ENCODE assay signal across 18 cellular contexts in genomic region chr1:51266791-51267190, GRCh38.
"Had no signal": no experiment of that assay in that cellular context is flagged by ENCODE, and none has a peak within 500 bp of the region (broad histone marks: within the 10 kb centered on the region; RNA-seq: fewer than 3 reads in every experiment).

No MANE protein-coding gene starts in this region.

- ATAC-seq: pancreas, upper lobe of right lung had no signal

- H3K9me3 ChIP-seq: pancreas, SJSA1, spleen, stomach, upper lobe of right lung had no signal

- H3K4me3 Mint-ChIP-seq: activated CD4-positive, alpha-beta memory T cell treated with anti-CD3 and anti-CD28 coated beads, Interleukin-2, amount 10 ng/mL, durations not matched to agents 7 days and 5 days; activated naive CD4-positive, alpha-beta T cell treated with anti-CD3 and anti-CD28 coated beads, Interleukin-2, amount 50 U/mL, for 24 hours; memory B cell; naive B cell had no signal

- H3K4me3 ChIP-seq: hepatocyte, pancreas, SJSA1, spleen, stomach, upper lobe of right lung had no signal

- H3K9me3 Mint-ChIP-seq: activated CD4-positive, alpha-beta memory T cell treated with anti-CD3 and anti-CD28 coated beads, Interleukin-2, amount 10 ng/mL, durations not matched to agents 7 days and 5 days; activated naive CD4-positive, alpha-beta T cell treated with anti-CD3 and anti-CD28 coated beads, Interleukin-2, amount 50 U/mL, for 24 hours; memory B cell; naive B cell had no signal

- H3K27ac ChIP-seq: hepatocyte, pancreas, stomach, upper lobe of right lung had no signal

- H3K27me3 ChIP-seq: hepatocyte, pancreas, SJSA1, spleen, stomach, upper lobe of right lung had no signal

- DNase-seq: activated CD4-positive, alpha-beta memory T cell treated with anti-CD3 and anti-CD28 coated beads, Interleukin-2, amount 10 ng/mL, durations not matched to agents 7 days and 5 days; activated CD4-positive, alpha-beta T cell treated with anti-CD3 and anti-CD28 coated beads for 48 hours; activated CD4-positive, CD25-positive, alpha-beta regulatory T cell; activated effector memory CD4-positive, alpha-beta T cell treated with Interleukin-2 at 50 U/mL for 16 hours; activated T-cell treated with anti-CD3 and anti-CD28 coated beads, Interleukin-2, amount 50 U/mL, for 48 hours; dermis blood vessel endothelial cell; effector memory CD4-positive, alpha-beta T cell; foreskin fibroblast; naive B cell; pancreas; spleen; stimulated activated CD8-positive, alpha-beta memory T cell treated with anti-CD3 and anti-CD28 coated beads, Interleukin-4, amount 100 ng/mL, for 48 hours; stomach; upper lobe of right lung had no signal

- H2AFZ ChIP-seq: hepatocyte had no signal

- H3K27me3 Mint-ChIP-seq: activated CD4-positive, alpha-beta memory T cell treated with anti-CD3 and anti-CD28 coated beads, Interleukin-2, amount 10 ng/mL, durations not matched to agents 7 days and 5 days; activated naive CD4-positive, alpha-beta T cell treated with anti-CD3 and anti-CD28 coated beads, Interleukin-2, amount 50 U/mL, for 24 hours; memory B cell; naive B cell had no signal

- H3K27ac Mint-ChIP-seq: activated CD4-positive, alpha-beta memory T cell treated with anti-CD3 and anti-CD28 coated beads, Interleukin-2, amount 10 ng/mL, durations not matched to agents 7 days and 5 days; memory B cell had no signal

- H3K4me2 ChIP-seq: hepatocyte had no signal
